In the genomic region with DNA sequence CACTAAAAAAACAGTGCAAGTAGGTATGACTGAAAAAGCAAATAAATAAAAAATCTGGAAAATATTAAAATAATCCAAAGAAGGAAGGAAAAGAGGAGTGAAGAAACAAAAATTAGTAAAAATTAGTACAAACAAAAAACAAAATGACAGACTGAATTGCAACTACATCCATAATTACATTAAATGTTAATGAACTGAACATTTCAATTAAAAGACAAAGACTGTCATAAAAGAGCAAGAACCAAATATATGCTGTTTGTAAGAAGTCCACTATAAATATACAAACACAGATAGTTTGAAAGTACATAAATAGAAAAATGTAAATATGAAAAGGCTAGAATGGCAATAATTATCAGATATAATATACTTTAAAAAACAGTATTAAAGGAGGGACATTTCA, we compare ENCODE assay signal across 34 cellular contexts.
"Had no signal": no experiment of that assay in that cellular context is flagged by ENCODE, and none has a peak within 500 bp of the region (broad histone marks: within the 10 kb centered on the region; RNA-seq: fewer than 3 reads in every experiment).

No MANE protein-coding gene starts in this region.

- H3K27ac ChIP-seq: adrenal gland, ascending aorta, body of pancreas, brain microvascular endothelial cell, breast epithelium, cardiac muscle cell had no signal

- H3K4me1 ChIP-seq: adrenal gland, ascending aorta, body of pancreas, breast epithelium had no signal

- H3K4me3 ChIP-seq: adrenal gland, ascending aorta, body of pancreas, breast epithelium, cardiac muscle cell had no signal

- H3K36me3 ChIP-seq: adrenal gland, ascending aorta, brain microvascular endothelial cell, breast epithelium, cardiac muscle cell had no signal

- H3K9me3 ChIP-seq: body of pancreas had no signal

- ATAC-seq: activated naive CD4-positive, alpha-beta T cell treated with anti-CD3 and anti-CD28 coated beads, Interleukin-2, amount 50 U/mL, for 72 hours; activated naive CD8-positive, alpha-beta T cell treated with anti-CD3 and anti-CD28 coated beads, Interleukin-2, amount 50 U/mL, for 24 hours; activated T-cell treated with anti-CD3 and anti-CD28 coated beads, Interleukin-2, amount 50 U/mL, for 4 hours; activated T-cell treated with anti-CD3 and anti-CD28 coated beads, Interleukin-2, amount 50 U/mL, for 72 hours; activated T-helper 17 cell treated with anti-CD3 and anti-CD28 coated beads, Interleukin-2, amount 50 U/mL, for 72 hours; body of pancreas had no signal

- FAIRE-seq: astrocyte, bronchial epithelial cell had no signal

- H3K27me3 ChIP-seq: adrenal gland, ascending aorta, body of pancreas, brain microvascular endothelial cell, breast epithelium, cardiac muscle cell had no signal

- DNase-seq: activated effector memory CD4-positive, alpha-beta T cell treated with anti-CD3 and anti-CD28 coated beads, Interleukin-2, amount 50 U/mL, for 16 hours; activated effector memory CD4-positive, alpha-beta T cell treated with Interleukin-2 at 50 U/mL for 16 hours; activated gamma-delta T cell; activated gamma-delta T cell treated with Interleukin-2 at 50 U/mL for 16 hours; activated naive CD4-positive, alpha-beta T cell; activated naive CD4-positive, alpha-beta T cell treated with anti-CD3 and anti-CD28 coated beads for 36 hours; activated naive CD4-positive, alpha-beta T cell treated with anti-CD3 and anti-CD28 coated beads, Interleukin-2, amount 10 ng/mL, durations not matched to agents 7 days and 5 days; activated naive CD4-positive, alpha-beta T cell treated with anti-CD3 and anti-CD28 coated beads, Interleukin-2, amount 50 U/mL, for 16 hours; activated naive CD4-positive, alpha-beta T cell treated with Interleukin-2 at 50 U/mL for 16 hours; activated naive CD8-positive, alpha-beta T cell treated with anti-CD3 and anti-CD28 coated beads for 36 hours; activated naive CD8-positive, alpha-beta T cell treated with anti-CD3 and anti-CD28 coated beads, Interleukin-2, amount 10 ng/mL, durations not matched to agents 7 days and 5 days; activated naive CD8-positive, alpha-beta T cell treated with anti-CD3 and anti-CD28 coated beads, Interleukin-2, amount 50 U/mL, for 24 hours; activated T-cell treated with anti-CD3 and anti-CD28 coated beads, Interleukin-2, amount 50 U/mL, for 1 hour; activated T-cell treated with anti-CD3 and anti-CD28 coated beads, Interleukin-2, amount 50 U/mL, for 24 hours; activated T-cell treated with anti-CD3 and anti-CD28 coated beads, Interleukin-2, amount 50 U/mL, for 4 hours; activated T-cell treated with anti-CD3 and anti-CD28 coated beads, Interleukin-2, amount 50 U/mL, for 48 hours; activated T-cell treated with anti-CD3 and anti-CD28 coated beads, Interleukin-2, amount 50 U/mL, for 72 hours; adrenal gland; amniotic stem cell; amygdala; anterior cingulate cortex; aorta; body of pancreas; brain microvascular endothelial cell; caudate nucleus; central memory CD4-positive, alpha-beta T cell; cerebellar nuclear complex had no signal
